12 cellular contexts compared by ENCODE assay signal in the genomic region with DNA sequence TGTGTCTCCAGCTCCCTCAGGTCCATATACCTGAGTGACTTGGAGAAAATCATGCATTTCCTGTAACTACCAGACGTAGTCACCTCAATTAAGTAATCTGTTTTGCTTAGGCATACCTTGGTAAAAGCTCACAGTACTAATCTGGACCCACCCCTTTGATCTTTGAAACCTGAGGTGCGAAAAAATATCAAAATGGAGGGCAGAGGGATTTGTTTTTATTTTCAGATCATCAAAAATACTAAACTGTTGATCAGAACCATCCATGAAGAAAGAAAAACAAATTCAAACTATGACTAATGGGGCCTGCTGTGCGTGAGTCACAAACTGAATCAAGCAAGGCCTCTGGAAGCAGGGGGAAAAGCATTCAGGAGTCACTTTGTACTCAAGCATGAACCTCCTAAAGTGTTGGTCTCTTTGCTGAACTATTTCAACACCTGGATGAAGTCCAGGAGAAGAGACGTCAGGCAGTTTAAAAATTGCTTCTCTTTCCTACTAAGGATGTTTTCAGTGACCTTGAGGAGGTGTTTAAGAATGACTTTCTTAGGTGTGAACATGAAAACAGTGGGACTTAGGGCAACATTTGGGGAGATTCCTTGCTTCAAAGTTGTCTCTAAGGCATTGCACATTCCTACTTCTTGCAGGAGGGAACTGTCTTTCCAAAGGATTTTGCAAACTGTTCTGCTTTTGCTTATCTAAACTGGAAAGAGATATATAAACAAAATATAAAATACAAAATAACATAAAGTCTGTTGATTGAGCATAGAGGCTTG.
DNase-seq lines count a peak whose midpoint lies in the region; ATAC-seq and TF ChIP-seq lines count a peak whose summit lies in the region.
"Had no signal": no experiment of that assay in that cellular context is flagged by ENCODE, and none has a peak within 500 bp of the region (broad histone marks: within the 10 kb centered on the region; RNA-seq: fewer than 3 reads in every experiment).

No MANE protein-coding gene starts in this region.

- intact Hi-C loops in lower lobe of right lung (cut with DNase I), result no loop called here

- peaks cover 3% of the 10 kb centered on the region for H3K9me3 Mint-ChIP-seq in activated CD8-positive, alpha-beta memory T cell treated with anti-CD3 and anti-CD28 coated beads, Interleukin-2, amount 10 ng/mL, durations not matched to agents 7 days and 5 days (ENCODE audit: low read depth)

- H3K27me3 ChIP-seq in lower lobe of right lung (ENCODE audit: low read depth), result no peaks in the 10 kb centered on the region

- peak overlapping the region; percentile 27 for H3K27ac ChIP-seq in lower lobe of right lung
- peak overlapping the region; percentile 91 for H3K27ac ChIP-seq in urinary bladder (ENCODE audit: low read depth)
- H3K27ac ChIP-seq: 22Rv1 had no signal

- H3K27ac Mint-ChIP-seq in activated CD8-positive, alpha-beta memory T cell treated with anti-CD3 and anti-CD28 coated beads, Interleukin-2, amount 10 ng/mL, durations not matched to agents 7 days and 5 days, result no peak overlapping the region
- H3K27ac Mint-ChIP-seq: stimulated activated effector memory CD8-positive, alpha-beta T cell treated with anti-CD3 and anti-CD28 coated beads, Interleukin-12 subunit alpha, Interleukin-12 subunit beta, amount 100 ng/mL, for 72 hours had no signal

- H3K4me1 Mint-ChIP-seq in activated CD8-positive, alpha-beta memory T cell treated with anti-CD3 and anti-CD28 coated beads, Interleukin-2, amount 10 ng/mL, durations not matched to agents 7 days and 5 days, result no peaks in the 10 kb centered on the region
- H3K4me1 Mint-ChIP-seq: stimulated activated effector memory CD8-positive, alpha-beta T cell treated with anti-CD3 and anti-CD28 coated beads, Interleukin-12 subunit alpha, Interleukin-12 subunit beta, amount 100 ng/mL, for 72 hours had no signal

- CTCF ChIA-PET in activated CD8-positive, alpha-beta memory T cell treated with anti-CD3 and anti-CD28 coated beads, Interleukin-2, amount 10 ng/mL, durations not matched to agents 7 days and 5 days (lab: Charles Lee), result no interaction called here

- no peaks in the 10 kb centered on the region for H3K9me3 ChIP-seq in lower lobe of right lung

- H3K4me1 ChIP-seq in lower lobe of right lung, result peaks cover 8% of the 10 kb centered on the region
- H3K4me1 ChIP-seq in urinary bladder (ENCODE audit: insufficient read depth), result no peaks in the 10 kb centered on the region

- no peak overlapping the region for H3K4me3 ChIP-seq in choroid plexus epithelial cell (ENCODE audit: low read depth, low read length)
- no peak overlapping the region for H3K4me3 ChIP-seq in lower lobe of right lung
- no peak overlapping the region for H3K4me3 ChIP-seq in urinary bladder (ENCODE audit: low read depth, low read length)

- TF ChIP-seq CTCF in choroid plexus epithelial cell (conservative IDR thresholded peaks at IDR 0.05; ENCODE audit: low read depth, low read length) (no peak), lower lobe of right lung (IDR thresholded peaks at IDR 0.05) (no peak)

- no peaks in the 10 kb centered on the region for H3K36me3 Mint-ChIP-seq in activated CD8-positive, alpha-beta memory T cell treated with anti-CD3 and anti-CD28 coated beads, Interleukin-2, amount 10 ng/mL, durations not matched to agents 7 days and 5 days
- H3K36me3 Mint-ChIP-seq: stimulated activated effector memory CD8-positive, alpha-beta T cell treated with anti-CD3 and anti-CD28 coated beads, Interleukin-12 subunit alpha, Interleukin-12 subunit beta, amount 100 ng/mL, for 72 hours had no signal

- H3K36me3 ChIP-seq in lower lobe of right lung (no peaks in the 10 kb centered on the region), urinary bladder (ENCODE audit: insufficient read depth) (no peaks in the 10 kb centered on the region)

- ATAC-seq in lower lobe of right lung, result peak; percentile 76 to 88
- no peak for ATAC-seq in activated CD8-positive, alpha-beta memory T cell treated with anti-CD3 and anti-CD28 coated beads, Interleukin-2, amount 10 ng/mL, durations not matched to agents 7 days and 5 days
- ATAC-seq: left colon; stimulated activated effector memory CD8-positive, alpha-beta T cell treated with anti-CD3 and anti-CD28 coated beads, Interleukin-12 subunit alpha, Interleukin-12 subunit beta, amount 100 ng/mL, for 72 hours had no signal

- H3K4me3 Mint-ChIP-seq in activated CD8-positive, alpha-beta memory T cell treated with anti-CD3 and anti-CD28 coated beads, Interleukin-2, amount 10 ng/mL, durations not matched to agents 7 days and 5 days, result no peak overlapping the region
- H3K4me3 Mint-ChIP-seq: stimulated activated effector memory CD8-positive, alpha-beta T cell treated with anti-CD3 and anti-CD28 coated beads, Interleukin-12 subunit alpha, Interleukin-12 subunit beta, amount 100 ng/mL, for 72 hours had no signal

- 40% methylated on average over 4 of the region's 4 CpGs for WGBS in urinary bladder

- DNase-seq in DMS 273 (lab: John Stamatoyannopoulos, UW; ENCODE audit: unreplicated experiment) (peak; percentile 10), DMS 273 treated with DMSO at 0.1 percent for 48 hours (lab: John Stamatoyannopoulos, UW) (no peak), choroid plexus epithelial cell (ENCODE audit: low read depth) (peak; percentile 100), lower lobe of right lung (no peak), cortex of kidney (lab: John Stamatoyannopoulos, UW) (no peak)
- DNase-seq in activated CD8-positive, alpha-beta memory T cell treated with anti-CD3 and anti-CD28 coated beads, Interleukin-2, amount 10 ng/mL, durations not matched to agents 7 days and 5 days, result no peak
- no peak for DNase-seq in activated CD8-positive, alpha-beta memory T cell treated with anti-CD3 and anti-CD28 coated beads, Interleukin-2, amount 50 U/mL, for 4 hours
- DNase-seq: left colon, NCI-H1436 had no signal

- no peaks in the 10 kb centered on the region for H3K27me3 Mint-ChIP-seq in activated CD8-positive, alpha-beta memory T cell treated with anti-CD3 and anti-CD28 coated beads, Interleukin-2, amount 10 ng/mL, durations not matched to agents 7 days and 5 days

Comparison
In these comparisons a context has a peak if more than half of its experiments do, and no peak if none do; other contexts are left out.
1. DNase-seq: peak in DMS 273 (single experiment) and choroid plexus epithelial cell (single experiment); none in DMS 273 treated with DMSO at 0.1 percent for 48 hours (single experiment), lower lobe of right lung (single experiment), cortex of kidney (single experiment), activated CD8-positive, alpha-beta memory T cell treated with anti-CD3 and anti-CD28 coated beads, Interleukin-2, amount 10 ng/mL, durations not matched to agents 7 days and 5 days (single experiment) and activated CD8-positive, alpha-beta memory T cell treated with anti-CD3 and anti-CD28 coated beads, Interleukin-2, amount 50 U/mL, for 4 hours (single experiment).